ENCODE assay signal across 9 cellular contexts in the genomic region with DNA sequence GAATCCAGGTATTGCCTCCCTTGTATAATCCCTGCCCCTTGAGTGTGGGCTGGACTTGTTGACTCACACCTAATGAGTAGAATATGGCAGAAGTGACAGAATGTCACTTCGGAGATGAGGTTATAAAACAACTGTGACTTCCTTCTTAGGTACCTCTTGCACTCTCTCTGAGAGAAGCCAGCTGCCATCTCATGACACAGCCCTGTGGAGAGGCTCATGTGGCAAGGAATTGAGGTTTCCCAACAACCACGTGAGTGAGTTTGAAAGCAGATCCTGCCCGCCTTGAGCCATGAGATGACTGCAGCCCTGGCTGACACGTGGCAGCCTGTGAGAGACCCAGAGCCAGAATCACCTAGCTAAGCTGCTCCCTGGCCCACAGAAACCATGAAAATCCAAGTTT. TPM values are rescaled to one million over a fixed set of nuclear protein-coding genes. Genes with fewer than 3 reads are reported as not detected.
DNase-seq lines count a peak whose midpoint lies in the region; ATAC-seq and TF ChIP-seq lines count a peak whose summit lies in the region.
"Had no signal": no experiment of that assay in that cellular context is flagged by ENCODE, and none has a peak within 500 bp of the region (broad histone marks: within the 10 kb centered on the region; RNA-seq: fewer than 3 reads in every experiment).

No MANE protein-coding gene starts in this region.

- TF ChIP-seq CTCF in glutamatergic neuron (IDR thresholded peaks at IDR 0.05; ENCODE audit: partially characterized antibody, unreplicated experiment): no peak

- no peaks in the 10 kb centered on the region for H3K4me1 Mint-ChIP-seq in glutamatergic neuron (ENCODE audit: low read depth, unreplicated experiment)

- H3K9me3 Mint-ChIP-seq in glutamatergic neuron (ENCODE audit: unreplicated experiment): no peaks in the 10 kb centered on the region

- H3K27me3 Mint-ChIP-seq in glutamatergic neuron (ENCODE audit: unreplicated experiment): no peaks in the 10 kb centered on the region

- no peaks in the 10 kb centered on the region for H3K36me3 Mint-ChIP-seq in glutamatergic neuron (ENCODE audit: unreplicated experiment)

- no peak overlapping the region for H3K4me3 Mint-ChIP-seq in glutamatergic neuron (ENCODE audit: unreplicated experiment)

- no peak overlapping the region for H3K27ac Mint-ChIP-seq in glutamatergic neuron (ENCODE audit: unreplicated experiment)

- no peak for ATAC-seq in GM21515 (IDR thresholded peaks at IDR 0.05; ENCODE audit: unreplicated experiment)

- peak; percentile 0 to 1 for DNase-seq in stimulated activated CD4-positive, alpha-beta T cell treated with anti-CD3 and anti-CD28 coated beads, Interleukin-15, amount 100 ng/mL, for 48 hours (ENCODE audit: low read depth in 2 of 2)
- DNase-seq in stimulated activated CD4-positive, alpha-beta T cell treated with anti-CD3 and anti-CD28 coated beads, Interleukin-4, amount 100 ng/mL, for 1 hour: no peak
- peak; percentile 11 to 24 for DNase-seq in activated CD4-positive, alpha-beta T cell treated with anti-CD3 and anti-CD28 coated beads, Interleukin-2, amount 50 U/mL, for 48 hours
- DNase-seq in kidney tubule cell (ENCODE audit: low spot score) (peak; percentile 65), ureter (ENCODE audit: low spot score) (peak; percentile 46), NCI-H1930 (lab: John Stamatoyannopoulos, UW) (no peak), glutamatergic neuron (no peak)
- DNase-seq: DMS79 treated with DMSO at 0.1 percent for 48 hours had no signal

RNA-seq across cellular contexts. Expression of gene ASB11, which starts 13.5 kb away (rescaled TPM):
- total RNA-seq in ureter (not detected), glutamatergic neuron (ENCODE audit: unreplicated experiment) (not detected)

RNA-seq across cellular contexts. Expression of gene ASB9, which starts 32.0 kb away (rescaled TPM):
- total RNA-seq in ureter (2.0 TPM), glutamatergic neuron (ENCODE audit: unreplicated experiment) (not detected)

RNA-seq across cellular contexts. Expression of gene PIGA, which starts 33.4 kb away (rescaled TPM):
- 25.5 TPM for total RNA-seq in ureter
- 11.3 TPM for total RNA-seq in glutamatergic neuron (ENCODE audit: unreplicated experiment)

Comparison
In these comparisons a context has a peak if more than half of its experiments do, and no peak if none do; other contexts are left out.
1. DNase-seq: peak in stimulated activated CD4-positive, alpha-beta T cell treated with anti-CD3 and anti-CD28 coated beads, Interleukin-15, amount 100 ng/mL, for 48 hours (2 of 2), activated CD4-positive, alpha-beta T cell treated with anti-CD3 and anti-CD28 coated beads, Interleukin-2, amount 50 U/mL, for 48 hours (2 of 2), kidney tubule cell (single experiment) and ureter (single experiment); none in stimulated activated CD4-positive, alpha-beta T cell treated with anti-CD3 and anti-CD28 coated beads, Interleukin-4, amount 100 ng/mL, for 1 hour (single experiment), NCI-H1930 (0 of 2) and glutamatergic neuron (single experiment).